Comparison of ENCODE assay signal across 26 cellular contexts in genomic region chr17:46759141-46759540, GRCh38. TPM values are rescaled to one million over a fixed set of nuclear protein-coding genes. Genes with fewer than 3 reads are reported as not detected.
DNase-seq lines count a peak whose midpoint lies in the region; ATAC-seq, FAIRE-seq and TF ChIP-seq lines count a peak whose summit lies in the region.
"Had no signal": no experiment of that assay in that cellular context is flagged by ENCODE, and none has a peak within 500 bp of the region (broad histone marks: within the 10 kb centered on the region; RNA-seq: fewer than 3 reads in every experiment).

No MANE protein-coding gene starts in this region.

- H3K27me3 Mint-ChIP-seq in activated CD8-positive, alpha-beta memory T cell treated with anti-CD3 and anti-CD28 coated beads, Interleukin-2, amount 10 ng/mL, durations not matched to agents 7 days and 5 days = no peaks in the 10 kb centered on the region
- H3K27me3 Mint-ChIP-seq: IgD-negative memory B cell had no signal

- H3K4me2 ChIP-seq in keratinocyte (ENCODE audit: control insufficient read depth, extremely low read depth, insufficient read depth, low read depth, low read length) = peak overlapping the region; percentile 19
- H3K4me2 ChIP-seq: KMS-11 had no signal

- H3K79me2 ChIP-seq in keratinocyte (ENCODE audit: control insufficient read depth, insufficient read depth, low read length) = no peaks in the 10 kb centered on the region

- intact Hi-C loops in stomach (cut with DNase I; ENCODE audit: low total_unique reads) = no loop called here

- no peaks in the 10 kb centered on the region for H4K20me1 ChIP-seq in keratinocyte (ENCODE audit: control insufficient read depth, extremely low read depth, insufficient read depth, low read length)

- no peak overlapping the region for H3K4me3 ChIP-seq in keratinocyte (ENCODE audit: control insufficient read depth in 2 of 3, extremely low read depth in 1 of 3, insufficient read depth in 2 of 3, low read depth in 1 of 3, low read length in 3 of 3)
- no peak overlapping the region for H3K4me3 ChIP-seq in stomach
- H3K4me3 ChIP-seq: Peyer's patch, SJCRH30 had no signal

- TF ChIP-seq CTCF in C4-2B (conservative IDR thresholded peaks at IDR 0.05) (no peak), RWPE1 (conservative IDR thresholded peaks at IDR 0.05; ENCODE audit: low read depth) (no peak), keratinocyte (optimal IDR thresholded peaks at IDR 0.05 in 1 of 3, IDR thresholded peaks at IDR 0.05 in 1 of 3, conservative IDR thresholded peaks at IDR 0.05 in 1 of 3; ENCODE audit: extremely low read depth in 1 of 3, insufficient read depth in 2 of 3, low read length in 3 of 3) (no peak), stomach (IDR thresholded peaks at IDR 0.05) (no peak)

- dilution Hi-C loops in keratinocyte (cut with MboI; ENCODE audit: extremely low pct_ligation_motif_present, low sequenced_read_pairs) = no loop called here

- no peak for ATAC-seq in activated CD8-positive, alpha-beta memory T cell treated with anti-CD3 and anti-CD28 coated beads, Interleukin-2, amount 10 ng/mL, durations not matched to agents 7 days and 5 days
- ATAC-seq: CD8-positive, alpha-beta T cell; HCT116; SK-N-SH treated with all-trans-retinoic acid at 6 μM for 48 hours had no signal

- H3K4me1 Mint-ChIP-seq in activated CD8-positive, alpha-beta memory T cell treated with anti-CD3 and anti-CD28 coated beads, Interleukin-2, amount 10 ng/mL, durations not matched to agents 7 days and 5 days = peaks cover 3% of the 10 kb centered on the region

- TF ChIP-seq POLR2A in stomach (IDR thresholded peaks at IDR 0.05) = no peak

- H3K9me3 Mint-ChIP-seq in activated CD8-positive, alpha-beta memory T cell treated with anti-CD3 and anti-CD28 coated beads, Interleukin-2, amount 10 ng/mL, durations not matched to agents 7 days and 5 days (ENCODE audit: low read depth) = no peaks in the 10 kb centered on the region
- H3K9me3 Mint-ChIP-seq: CD8-positive, alpha-beta T cell; IgD-negative memory B cell had no signal

- H3K4me3 Mint-ChIP-seq in activated CD8-positive, alpha-beta memory T cell treated with anti-CD3 and anti-CD28 coated beads, Interleukin-2, amount 10 ng/mL, durations not matched to agents 7 days and 5 days = no peak overlapping the region
- H3K4me3 Mint-ChIP-seq: CD8-positive, alpha-beta T cell; IgD-negative memory B cell had no signal

- TF ChIP-seq EP300 in stomach (IDR thresholded peaks at IDR 0.05) = no peak

- POLR2A ChIA-PET in RWPE1 (lab: Yijun Ruan, JAX; ENCODE audit: low non-redundant PET) = no interaction called here

- WGBS in stomach, 5 donors = 78 to 90% (median 86%) methylated on average over 9 of the region's 9 CpGs

- H3K9ac ChIP-seq in keratinocyte (ENCODE audit: control insufficient read depth, extremely low read depth, insufficient read depth, low read length) = no peak overlapping the region
- H3K9ac ChIP-seq: KMS-11 had no signal

- H3K36me3 Mint-ChIP-seq in activated CD8-positive, alpha-beta memory T cell treated with anti-CD3 and anti-CD28 coated beads, Interleukin-2, amount 10 ng/mL, durations not matched to agents 7 days and 5 days = peaks cover 14% of the 10 kb centered on the region

- peaks cover 4 to 5% of the 10 kb centered on the region in 2 experiments for H3K36me3 ChIP-seq in keratinocyte (ENCODE audit: control insufficient read depth in 2 of 2, extremely low read depth in 1 of 2, insufficient read depth in 2 of 2, low read length in 2 of 2)
- peaks cover 5 to 55% (median 38%) of the 10 kb centered on the region in 4 donors for H3K36me3 ChIP-seq in stomach

- H3K4me1 ChIP-seq in keratinocyte (ENCODE audit: control insufficient read depth, extremely low read depth, insufficient read depth, low read length) = peaks cover 37% of the 10 kb centered on the region
- peaks cover 0 to 12% (median 0%) of the 10 kb centered on the region in 4 donors for H3K4me1 ChIP-seq in stomach
- H3K4me1 ChIP-seq: Peyer's patch had no signal

- no peaks in the 10 kb centered on the region for H3K27me3 ChIP-seq in keratinocyte (ENCODE audit: control insufficient read depth, extremely low read depth, insufficient read depth, low read length)
- H3K27me3 ChIP-seq in stomach = no peaks in the 10 kb centered on the region
- H3K27me3 ChIP-seq: Peyer's patch, SJCRH30 had no signal

- no peaks in the 10 kb centered on the region for H3K9me1 ChIP-seq in keratinocyte (ENCODE audit: control insufficient read depth, extremely low read depth, insufficient read depth, low read length)

- DNase-seq in RWPE1 (ENCODE audit: low spot score) = no peak
- no peak for DNase-seq in keratinocyte (ENCODE audit: low read depth, low spot score)
- DNase-seq in stomach = peak; percentile 20
- DNase-seq in NCI-H82 (lab: John Stamatoyannopoulos, UW) = no peak
- DNase-seq in retina = no peak
- no peak for DNase-seq in activated CD8-positive, alpha-beta memory T cell treated with anti-CD3 and anti-CD28 coated beads, Interleukin-2, amount 10 ng/mL, durations not matched to agents 7 days and 5 days
- DNase-seq: C1 segment of cervical spinal cord; CD8-positive, alpha-beta T cell; DMS 273 treated with DMSO at 0.1 percent for 48 hours; DMS79 treated with DMSO at 0.1 percent for 48 hours; GF-D8; NCI-H1048; NCI-H1417; NCI-H1694; NCI-H2029 treated with DMSO at 0.1 percent for 48 hours; NCI-H446 treated with DMSO at 0.1 percent for 48 hours; NCI-H526; SJCRH30 had no signal

- no peaks in the 10 kb centered on the region for H3K9me3 ChIP-seq in keratinocyte (ENCODE audit: control insufficient read depth, low read depth, low read length)
- H3K9me3 ChIP-seq in stomach = no peaks in the 10 kb centered on the region
- H3K9me3 ChIP-seq: Peyer's patch, SJCRH30 had no signal

- CTCF ChIA-PET in RWPE1 (lab: Yijun Ruan, JAX) = no interaction called here
- CTCF ChIA-PET in activated CD8-positive, alpha-beta memory T cell treated with anti-CD3 and anti-CD28 coated beads, Interleukin-2, amount 10 ng/mL, durations not matched to agents 7 days and 5 days (lab: Charles Lee) = no interaction called here

- H2AFZ ChIP-seq in keratinocyte (ENCODE audit: control insufficient read depth, low read length) = no peak overlapping the region

- no peak overlapping the region for H3K27ac Mint-ChIP-seq in activated CD8-positive, alpha-beta memory T cell treated with anti-CD3 and anti-CD28 coated beads, Interleukin-2, amount 10 ng/mL, durations not matched to agents 7 days and 5 days
- H3K27ac Mint-ChIP-seq: CD8-positive, alpha-beta T cell; IgD-negative memory B cell had no signal

- H3K27ac ChIP-seq in C4-2B (peak overlapping the region; percentile 66), RWPE1 (peak overlapping the region; percentile 51), keratinocyte (ENCODE audit: control insufficient read depth, insufficient read depth, low read length) (no peak overlapping the region), stomach (peak overlapping the region in 1 of 5 donors; percentile 14)
- H3K27ac ChIP-seq: HL-60, KMS-11, Peyer's patch had no signal

- FAIRE-seq in keratinocyte (lab: Jason Lieb, UNC) = no peak
- FAIRE-seq: GM12892 had no signal

RNA-seq across cellular contexts. Expression of gene WNT3, which starts 59.4 kb away (rescaled TPM):
- polyA plus RNA-seq in keratinocyte (1.9 to 2.8 TPM (median 2.0 TPM) in 3 replicates), stomach (under 1 TPM; 0.31 to 0.73 (median 0.37) TPM)
- 1.3 TPM for polyA plus RNA-seq in keratinocyte (2011; ENCODE audit: low read depth)
- 1.1 and 1.2 TPM in 2 replicates for polyA plus RNA-seq in keratinocyte (2011; cell fraction: cytosol; rRNA removed)
- polyA plus RNA-seq in keratinocyte (2011; cell fraction: nucleus; rRNA removed) = 4.5 and 5.3 TPM in 2 replicates
- 1.2 and 2.1 TPM in 2 replicates for polyA plus RNA-seq in keratinocyte (2012; ENCODE audit: low replicate concordance)
- polyA minus RNA-seq in keratinocyte = 1.1 to 2.4 TPM (median 1.8 TPM) in 3 replicates
- polyA minus RNA-seq in keratinocyte (2011; cell fraction: cytosol; rRNA and poly(A)+ RNA removed) = 1.2 TPM
- 1.2 and 2.2 TPM in 2 replicates for polyA minus RNA-seq in keratinocyte (2011; cell fraction: nucleus; rRNA and poly(A)+ RNA removed)
- under 1 TPM in 3 of 5 donors, not detected in 2; 0.14 to 0.55 (median 0.29) TPM for total RNA-seq in stomach
- total RNA-seq in activated CD8-positive, alpha-beta memory T cell treated with anti-CD3 and anti-CD28 coated beads, Interleukin-2, amount 10 ng/mL, durations not matched to agents 7 days and 5 days = not detected
- total RNA-seq: CD8-positive, alpha-beta T cell had no signal
